ENCODE assay signal across 8 cellular contexts in the genomic region with DNA sequence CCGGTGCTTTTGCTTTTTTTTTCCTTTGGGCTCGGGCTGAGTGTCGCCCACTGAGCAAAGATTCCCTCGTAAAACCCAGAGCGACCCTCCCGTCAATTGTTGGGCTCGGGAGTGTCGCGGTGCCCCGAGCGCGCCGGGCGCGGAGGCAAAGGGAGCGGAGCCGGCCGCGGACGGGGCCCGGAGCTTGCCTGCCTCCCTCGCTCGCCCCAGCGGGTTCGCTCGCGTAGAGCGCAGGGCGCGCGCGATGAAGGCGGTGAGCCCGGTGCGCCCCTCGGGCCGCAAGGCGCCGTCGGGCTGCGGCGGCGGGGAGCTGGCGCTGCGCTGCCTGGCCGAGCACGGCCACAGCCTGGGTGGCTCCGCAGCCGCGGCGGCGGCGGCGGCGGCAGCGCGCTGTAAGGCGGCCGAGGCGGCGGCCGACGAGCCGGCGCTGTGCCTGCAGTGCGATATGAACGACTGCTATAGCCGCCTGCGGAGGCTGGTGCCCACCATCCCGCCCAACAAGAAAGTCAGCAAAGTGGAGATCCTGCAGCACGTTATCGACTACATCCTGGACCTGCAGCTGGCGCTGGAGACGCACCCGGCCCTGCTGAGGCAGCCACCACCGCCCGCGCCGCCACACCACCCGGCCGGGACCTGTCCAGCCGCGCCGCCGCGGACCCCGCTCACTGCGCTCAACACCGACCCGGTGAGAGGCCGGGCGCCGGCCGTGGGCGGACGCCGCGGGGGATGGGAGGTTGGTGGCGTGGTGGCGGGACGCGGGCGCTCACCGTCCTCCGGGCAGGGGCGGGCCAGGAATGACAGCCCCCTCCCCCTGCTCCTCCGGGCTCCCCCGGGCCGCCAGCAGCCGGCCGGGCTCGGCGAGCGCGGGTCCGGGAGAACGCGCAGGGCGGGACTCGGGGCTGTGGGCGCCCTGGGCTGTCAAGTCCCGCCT. TPM values are rescaled to one million over a fixed set of nuclear protein-coding genes. Genes with fewer than 3 reads are reported as not detected.
A peak's percentile ranks its signal among the peaks of the same experiment; 100 is the strongest.
DNase-seq lines count a peak whose midpoint lies in the region; ATAC-seq and TF ChIP-seq lines count a peak whose summit lies in the region.

No MANE protein-coding gene starts in this region.

- no peaks in the 10 kb centered on the region for H3K27me3 Mint-ChIP-seq in type B pancreatic cell
- peaks cover 64% of the 10 kb centered on the region for H3K27me3 Mint-ChIP-seq in T-helper 2 cell treated with Interferon-gamma antibody and Interleukin-4, amounts not matched to agents 5 μg/mL and 100 μg/mL, for 36 hours (ENCODE audit: low read depth)

- TF ChIP-seq CTCF in type B pancreatic cell (conservative IDR thresholded peaks at IDR 0.05): no peak

- H3K36me3 Mint-ChIP-seq in type B pancreatic cell: peaks cover 18% of the 10 kb centered on the region
- no peaks in the 10 kb centered on the region for H3K36me3 Mint-ChIP-seq in T-helper 2 cell treated with Interferon-gamma antibody and Interleukin-4, amounts not matched to agents 5 μg/mL and 100 μg/mL, for 36 hours (ENCODE audit: low read depth)

- no peaks in the 10 kb centered on the region for H3K9me3 Mint-ChIP-seq in type B pancreatic cell
- H3K9me3 Mint-ChIP-seq in T-helper 2 cell treated with Interferon-gamma antibody and Interleukin-4, amounts not matched to agents 5 μg/mL and 100 μg/mL, for 36 hours: no peaks in the 10 kb centered on the region

- peak overlapping the region; percentile 95 for H3K4me3 Mint-ChIP-seq in type B pancreatic cell
- no peak overlapping the region for H3K4me3 Mint-ChIP-seq in T-helper 2 cell treated with Interferon-gamma antibody and Interleukin-4, amounts not matched to agents 5 μg/mL and 100 μg/mL, for 36 hours

- intact Hi-C loops in Right ventricle myocardium inferior (cut with DNase I): loop anchor here (2.0 kb wide), 1 partner anchor 33 kb away; no protein-coding TSS in a partner anchor
- intact Hi-C loops in cardiac septum (cut with DNase I): loop anchor here (2.0 kb wide), 1 partner anchor 33 kb away; no protein-coding TSS in a partner anchor

- H3K4me1 Mint-ChIP-seq in type B pancreatic cell (ENCODE audit: unreplicated experiment): peaks cover 35% of the 10 kb centered on the region
- H3K4me1 Mint-ChIP-seq in T-helper 2 cell treated with Interferon-gamma antibody and Interleukin-4, amounts not matched to agents 5 μg/mL and 100 μg/mL, for 36 hours (ENCODE audit: low read depth): peaks cover 4% of the 10 kb centered on the region

- peak; percentile 44 for DNase-seq in Right ventricle myocardium inferior (ENCODE audit: missing footprints)
- DNase-seq in cardiac septum (ENCODE audit: low spot score): no peak
- peak in 11 of 61 donors; percentile 14 to 60 (median 36) for DNase-seq in caudate nucleus (lab: John Stamatoyannopoulos, UW)
- peak; percentile 68 for DNase-seq in left kidney (ENCODE audit: low read depth, low spot score)
- peak; percentile 76 for DNase-seq in type B pancreatic cell (ENCODE audit: extremely low spot score, unreplicated experiment)
- DNase-seq in stimulated activated CD4-positive, alpha-beta T cell treated with anti-CD3 and anti-CD28 coated beads, Interleukin-2, amount 100 ng/mL, for 48 hours: no peak
- no peak for DNase-seq in T-helper 2 cell treated with Interferon-gamma antibody and Interleukin-4, amounts not matched to agents 5 μg/mL and 100 μg/mL, for 36 hours (ENCODE audit: low spot score)

- ATAC-seq in Right ventricle myocardium inferior (peak; percentile 6), HG03457 (IDR thresholded peaks at IDR 0.05; ENCODE audit: unreplicated experiment) (no peak)

- H3K27ac ChIP-seq in caudate nucleus (ENCODE audit: low read depth, low read length): peak overlapping the region; percentile 90

- peak overlapping the region; percentile 97 for H3K27ac Mint-ChIP-seq in type B pancreatic cell
- no peak overlapping the region for H3K27ac Mint-ChIP-seq in T-helper 2 cell treated with Interferon-gamma antibody and Interleukin-4, amounts not matched to agents 5 μg/mL and 100 μg/mL, for 36 hours

RNA-seq across cellular contexts. Expression of gene ID4, which starts 0.6 kb away (rescaled TPM):
- total RNA-seq in Right ventricle myocardium inferior (1.6 TPM), cardiac septum (6.8 TPM), type B pancreatic cell (ENCODE audit: low replicate concordance) (83.6 and 90.9 TPM in 2 replicates)

Comparison
In these comparisons a context has a peak if more than half of its experiments do, and no peak if none do; other contexts are left out.
1. DNase-seq: peak in Right ventricle myocardium inferior (single experiment), left kidney (single experiment) and type B pancreatic cell (single experiment); none in cardiac septum (single experiment), stimulated activated CD4-positive, alpha-beta T cell treated with anti-CD3 and anti-CD28 coated beads, Interleukin-2, amount 100 ng/mL, for 48 hours (0 of 2) and T-helper 2 cell treated with Interferon-gamma antibody and Interleukin-4, amounts not matched to agents 5 μg/mL and 100 μg/mL, for 36 hours (single experiment).
2. RNA of gene ID4, which starts 0.6 kb away (total RNA-seq): 83.6 to 90.9 TPM in type B pancreatic cell; 6.8 TPM in cardiac septum (single experiment) and 1.6 TPM in Right ventricle myocardium inferior (single experiment); every median in the first group is over 10 times any median in the second.